9 cellular contexts compared by ENCODE assay signal in the genomic region with DNA sequence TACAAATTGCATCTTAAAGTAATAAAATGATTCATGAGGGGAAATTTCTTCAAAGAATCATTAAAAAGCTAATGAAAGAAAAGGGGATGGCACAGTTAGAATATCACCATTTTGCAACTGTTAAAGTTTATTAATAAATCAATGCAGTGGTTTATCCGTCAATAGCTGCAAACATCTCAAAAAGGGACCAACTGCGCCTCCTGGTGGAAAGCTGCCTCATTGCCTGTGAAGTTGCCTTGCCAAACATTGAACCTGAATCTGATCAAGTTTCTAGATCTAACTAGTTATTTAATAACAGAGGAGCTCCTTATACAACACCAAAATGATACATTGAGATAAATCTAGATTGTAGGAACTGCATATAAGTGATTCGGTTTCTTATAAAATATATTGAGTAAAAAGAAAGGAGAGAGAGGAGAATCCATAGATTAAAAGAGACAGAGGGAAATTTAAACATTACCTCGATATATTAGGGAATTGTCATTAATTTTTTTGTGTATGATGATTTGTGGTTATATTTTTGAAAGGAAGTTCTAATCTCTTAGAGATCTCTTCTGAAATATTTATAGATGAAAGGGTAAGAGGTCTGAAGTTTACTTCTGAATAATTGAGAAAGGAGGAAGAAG. TPM values are rescaled to one million over a fixed set of nuclear protein-coding genes. Genes with fewer than 3 reads are reported as not detected.
DNase-seq lines count a peak whose midpoint lies in the region; ATAC-seq and TF ChIP-seq lines count a peak whose summit lies in the region.
"Had no signal": no experiment of that assay in that cellular context is flagged by ENCODE, and none has a peak within 500 bp of the region (broad histone marks: within the 10 kb centered on the region; RNA-seq: fewer than 3 reads in every experiment).

No MANE protein-coding gene starts in this region.

- H3K27ac ChIP-seq in adrenal gland (no peak overlapping the region), right atrium auricular region (no peak overlapping the region), gastrocnemius medialis (no peak overlapping the region)

- in situ Hi-C loops in gastrocnemius medialis (cut with MboI; ENCODE audit: low sequenced_read_pairs in 4 of 4): loop anchor here (5.0 to 10.0 kb wide), 4 partner anchors 198 to 395 kb away; a partner anchor contains a TSS

- no peaks in the 10 kb centered on the region for H3K27me3 ChIP-seq in MG63
- no peaks in the 10 kb centered on the region for H3K27me3 ChIP-seq in adrenal gland
- no peaks in the 10 kb centered on the region for H3K27me3 ChIP-seq in right atrium auricular region
- no peaks in the 10 kb centered on the region for H3K27me3 ChIP-seq in gastrocnemius medialis

- peak; percentile 69 for DNase-seq in Right ventricle myocardium inferior (ENCODE audit: missing footprints)
- no peak for DNase-seq in cardiac septum (ENCODE audit: low spot score)
- DNase-seq in MG63: peak; percentile 13
- peak; percentile 73 for DNase-seq in T follicular helper cell (ENCODE audit: low read depth)
- peak; percentile 56 to 91 (median 74) for DNase-seq in adrenal gland
- peak; percentile 68 for DNase-seq in right atrium auricular region (ENCODE audit: low spot score)
- peak; percentile 18 to 31 for DNase-seq in gastrocnemius medialis

- no peaks in the 10 kb centered on the region for H3K9me3 ChIP-seq in MG63
- H3K9me3 ChIP-seq in adrenal gland (replicated peaks in 1 of 3): no peaks in the 10 kb centered on the region
- no peaks in the 10 kb centered on the region for H3K9me3 ChIP-seq in right atrium auricular region
- no peaks in the 10 kb centered on the region for H3K9me3 ChIP-seq in gastrocnemius medialis

- 16 to 20% (median 16%) methylated on average over 4 of the region's 4 CpGs for WGBS in adrenal gland, 4 donors

- TF ChIP-seq POLR2A in adrenal gland (IDR thresholded peaks at IDR 0.05): no peak
- no peak for TF ChIP-seq POLR2A in gastrocnemius medialis (IDR thresholded peaks at IDR 0.05)

- no peak for ATAC-seq in Right ventricle myocardium inferior
- ATAC-seq in gastrocnemius medialis: no peak
- no peak for ATAC-seq in HG02759 (IDR thresholded peaks at IDR 0.05; ENCODE audit: unreplicated experiment)

- TF ChIP-seq CTCF in adrenal gland (IDR thresholded peaks at IDR 0.05) (peak; percentile 80 to 94 (median 88)), right atrium auricular region (IDR thresholded peaks at IDR 0.05) (peak; percentile 73 to 92), gastrocnemius medialis (IDR thresholded peaks at IDR 0.05 in 4 of 5, conservative IDR thresholded peaks at IDR 0.05 in 1 of 5) (peak; percentile 67 to 91 (median 80))

- intact Hi-C loops in Right ventricle myocardium inferior (cut with DNase I): loop anchor here (1.0 to 2.0 kb wide), 2 partner anchors 201 to 389 kb away; no protein-coding TSS in a partner anchor
- intact Hi-C loops in cardiac septum (cut with DNase I): no loop called here
- intact Hi-C loops in adrenal gland (cut with DNase I): loop anchor here (2.0 to 5.0 kb wide), 5 partner anchors 143 to 392 kb away; no protein-coding TSS in a partner anchor
- intact Hi-C loops in gastrocnemius medialis (cut with DNase I; ENCODE audit: low total_unique reads): loop anchor here (1.0 to 2.0 kb wide), 2 partner anchors 201 to 389 kb away; no protein-coding TSS in a partner anchor

- no peaks in the 10 kb centered on the region for H3K36me3 ChIP-seq in MG63
- no peaks in the 10 kb centered on the region for H3K36me3 ChIP-seq in adrenal gland (replicated peaks in 1 of 2)
- no peaks in the 10 kb centered on the region for H3K36me3 ChIP-seq in right atrium auricular region
- H3K36me3 ChIP-seq in gastrocnemius medialis: no peaks in the 10 kb centered on the region

- no peak overlapping the region for H3K4me3 ChIP-seq in MG63
- H3K4me3 ChIP-seq in adrenal gland: no peak overlapping the region
- H3K4me3 ChIP-seq in right atrium auricular region: no peak overlapping the region
- peak overlapping the region in 1 of 4 donors; percentile 4 for H3K4me3 ChIP-seq in gastrocnemius medialis

- H3K4me1 ChIP-seq in adrenal gland (replicated peaks in 1 of 2) (no peaks in the 10 kb centered on the region), right atrium auricular region (no peaks in the 10 kb centered on the region), gastrocnemius medialis (no peaks in the 10 kb centered on the region)

RNA-seq across cellular contexts. Expression of a gene that starts 6.9 kb away (rescaled TPM):
- total RNA-seq in Right ventricle myocardium inferior: 192 TPM
- total RNA-seq in cardiac septum: 113 TPM
- total RNA-seq in MG63 (2014; rRNA removed; shearing (Covaris generic); ENCODE audit: low replicate concordance): 77.0 and 86.4 TPM in 2 replicates
- total RNA-seq in adrenal gland: 10 to 100 TPM; 30.5 to 76.9 (median 54.1) TPM
- 10 to 100 TPM; 23.2 to 32.4 (median 31.1) TPM for polyA plus RNA-seq in adrenal gland
- 100 to 1,000 TPM in 1 of 2 donors, 10 to 100 TPM in 1; 70.1 to 134 TPM for total RNA-seq in right atrium auricular region
- total RNA-seq in gastrocnemius medialis: 10 to 100 TPM; 59.2 to 97.0 (median 82.6) TPM

RNA-seq across cellular contexts. Expression of a gene that starts 27.4 kb away (rescaled TPM):
- total RNA-seq in Right ventricle myocardium inferior: 8.7 TPM
- 8.5 TPM for total RNA-seq in cardiac septum
- total RNA-seq in MG63 (2014; rRNA removed; shearing (Covaris generic); ENCODE audit: low replicate concordance): 7.8 and 9.4 TPM in 2 replicates
- 10 to 100 TPM; 12.5 to 20.9 (median 15.9) TPM for total RNA-seq in adrenal gland
- 10 to 100 TPM in 1 of 3 donors, 1 to 10 TPM in 2; 7.6 to 24.7 (median 9.8) TPM for polyA plus RNA-seq in adrenal gland
- 10 to 100 TPM in 1 of 2 donors, 1 to 10 TPM in 1; 9.4 to 11.0 TPM for total RNA-seq in right atrium auricular region
- 10 to 100 TPM in 3 of 4 donors, 1 to 10 TPM in 1; 7.7 to 15.2 (median 14.5) TPM for total RNA-seq in gastrocnemius medialis

RNA-seq across cellular contexts. Expression of a gene that starts 27.7 kb away (rescaled TPM):
- 12.5 TPM for total RNA-seq in Right ventricle myocardium inferior
- total RNA-seq in cardiac septum: 15.7 TPM
- 1.7 TPM in 1 of 2 replicates, not detected in the other for total RNA-seq in MG63 (2014; rRNA removed; shearing (Covaris generic); ENCODE audit: low replicate concordance)
- 10 to 100 TPM in 5 of 8 donors, 1 to 10 TPM in 3; 2.6 to 34.3 (median 18.3) TPM for total RNA-seq in adrenal gland
- polyA plus RNA-seq in adrenal gland: 10 to 100 TPM; 16.4 to 17.4 (median 17.2) TPM
- total RNA-seq in right atrium auricular region: 1 to 10 TPM; 5.7 to 6.8 TPM
- total RNA-seq in gastrocnemius medialis: 10 to 100 TPM in 1 of 4 donors, 1 to 10 TPM in 3; 1.8 to 11.6 (median 7.6) TPM

RNA-seq across cellular contexts. Expression of a gene that starts 53.8 kb away (rescaled TPM):
- total RNA-seq in Right ventricle myocardium inferior (4.7 TPM), cardiac septum (2.8 TPM), adrenal gland (10 to 100 TPM in 2 of 8 donors, 1 to 10 TPM in 6; 6.3 to 13.2 (median 7.9) TPM), right atrium auricular region (1 to 10 TPM; 2.6 to 3.1 TPM), gastrocnemius medialis (1 to 10 TPM; 1.6 to 3.3 (median 2.8) TPM)
- 3.5 and 3.8 TPM in 2 replicates for total RNA-seq in MG63 (2014; rRNA removed; shearing (Covaris generic); ENCODE audit: low replicate concordance)
- polyA plus RNA-seq in adrenal gland: 10 to 100 TPM in 1 of 3 donors, 1 to 10 TPM in 2; 4.4 to 10.9 (median 4.8) TPM

RNA-seq across cellular contexts. Expression of a gene that starts 55.6 kb away (rescaled TPM):
- total RNA-seq in Right ventricle myocardium inferior (not detected), cardiac septum (not detected), adrenal gland (not detected), right atrium auricular region (not detected), gastrocnemius medialis (not detected)
- total RNA-seq in MG63 (2014; rRNA removed; shearing (Covaris generic); ENCODE audit: low replicate concordance): not detected in 2 replicates
- under 1 TPM in 1 of 3 donors, not detected in 2; 0.04 TPM for polyA plus RNA-seq in adrenal gland
- total RNA-seq: skeletal muscle tissue had no signal
